1 cellular context compared by ENCODE assay signal in genomic region chr11:70650075-70650909, GRCh38.
TF ChIP-seq lines count a peak whose summit lies in the region.

No MANE protein-coding gene starts in this region.

TF ChIP-seq in GM12878, 131 proteins besides CTCF, POLR2A, EP300 and RAD21 (continued from another document):
- TF ChIP-seq E2F8 (IDR thresholded peaks at IDR 0.05; ENCODE audit: low read depth, partially characterized antibody), result peak; percentile 35
- TF ChIP-seq CHD1 (IDR thresholded peaks at IDR 0.05; ENCODE audit: low read depth, low read length), result no peak
- no peak for TF ChIP-seq TARDBP (IDR thresholded peaks at IDR 0.05; ENCODE audit: borderline replicate concordance)
- peak; percentile 86 for TF ChIP-seq ZBTB40 (IDR thresholded peaks at IDR 0.05; ENCODE audit: borderline replicate concordance)
- peak; percentile 83 for TF ChIP-seq MXI1 (IDR thresholded peaks at IDR 0.05; ENCODE audit: low read depth, low read length)
- no peak for TF ChIP-seq GABPA (IDR thresholded peaks at IDR 0.05; ENCODE audit: low read depth)
- TF ChIP-seq IRF3 (IDR thresholded peaks at IDR 0.05), result no peak
- TF ChIP-seq SIN3A (IDR thresholded peaks at IDR 0.05; ENCODE audit: low read depth, low read length), result peak; percentile 87
- TF ChIP-seq NR2C2 (IDR thresholded peaks at IDR 0.05; ENCODE audit: borderline replicate concordance, control insufficient read depth, insufficient read length, low read depth), result no peak
- TF ChIP-seq ASH2L (IDR thresholded peaks at IDR 0.05; ENCODE audit: borderline replicate concordance, low read depth), result no peak
- TF ChIP-seq RCOR1 (conservative IDR thresholded peaks at IDR 0.05; ENCODE audit: low read depth, low read length), result peak; percentile 98
- no peak for TF ChIP-seq CBFB (IDR thresholded peaks at IDR 0.05; ENCODE audit: low read depth)
- TF ChIP-seq SKIL (IDR thresholded peaks at IDR 0.05; ENCODE audit: low read depth, poor library complexity, severe bottlenecking), result no peak
- no peak for TF ChIP-seq SIX5 (IDR thresholded peaks at IDR 0.05; ENCODE audit: low read depth, low read length, severe bottlenecking)
- 0 out of 2 replicates have a peak, but pooled peaks have one; percentile 9 for TF ChIP-seq ZNF24 (IDR thresholded peaks at IDR 0.05)
- no peak for TF ChIP-seq CREM (IDR thresholded peaks at IDR 0.05; ENCODE audit: low read depth)
- TF ChIP-seq ZBTB4 (CRISPR knock-in tag; IDR thresholded peaks at IDR 0.05), result no peak
- peak; percentile 95 for TF ChIP-seq SREBF1 (IDR thresholded peaks at IDR 0.05; ENCODE audit: low read length)
- peak; percentile 99 for TF ChIP-seq REST (IDR thresholded peaks at IDR 0.05; ENCODE audit: low read depth, low read length)
